9 cellular contexts compared by ENCODE assay signal in genomic region chr14:64507376-64508156, GRCh38. TPM values are rescaled to one million over a fixed set of nuclear protein-coding genes. Genes with fewer than 3 reads are reported as not detected.
A peak's percentile ranks its signal among the peaks of the same experiment; 100 is the strongest.
DNase-seq lines count a peak whose midpoint lies in the region; ATAC-seq and TF ChIP-seq lines count a peak whose summit lies in the region.
"Had no signal": no experiment of that assay in that cellular context is flagged by ENCODE, and none has a peak within 500 bp of the region (broad histone marks: within the 10 kb centered on the region; RNA-seq: fewer than 3 reads in every experiment).

No MANE protein-coding gene starts in this region.

- H3K36me3 Mint-ChIP-seq in activated T-helper 1 cell treated with anti-CD3 and anti-CD28 coated beads, Interleukin-12 subunit alpha, Interleukin-12 subunit beta, Interleukin-2, Interleukin-4 antibody, amounts not matched to agents 30 ng/mL and 10 ng/mL and 1 ng/mL, durations not matched to agents 14 hours and 24 hours and 36 hours (ENCODE audit: low read depth), result peaks cover 26% of the 10 kb centered on the region

- intact Hi-C loops in activated T-helper 1 cell treated with anti-CD3 and anti-CD28 coated beads, Interleukin-12 subunit alpha, Interleukin-12 subunit beta, Interleukin-2, Interleukin-4 antibody, amounts not matched to agents 30 ng/mL and 10 ng/mL and 1 ng/mL, durations not matched to agents 14 hours and 24 hours and 36 hours (cut with micrococcal nuclease), result loop anchor here (1.0 to 10.0 kb wide), 7 partner anchors 119 to 2000 kb away; partner anchors contain the start of genes GPHN, MTHFD1, PPP2R5E and WDR89
- intact Hi-C loops in esophagus muscularis mucosa (cut with DNase I), result loop anchor here (10.0 kb wide), 1 partner anchor 173 kb away; no protein-coding TSS in a partner anchor

- no peak for TF ChIP-seq EP300 in esophagus muscularis mucosa (IDR thresholded peaks at IDR 0.05)
- TF ChIP-seq EP300 in tibial nerve (IDR thresholded peaks at IDR 0.05), result no peak

- H3K36me3 ChIP-seq in esophagus muscularis mucosa, result no peaks in the 10 kb centered on the region
- H3K36me3 ChIP-seq in tibial nerve, result no peaks in the 10 kb centered on the region

- TF ChIP-seq POLR2A in esophagus muscularis mucosa (IDR thresholded peaks at IDR 0.05; ENCODE audit: low read depth) (no peak), tibial nerve (IDR thresholded peaks at IDR 0.05) (no peak)

- H3K27ac Mint-ChIP-seq in activated T-helper 1 cell treated with anti-CD3 and anti-CD28 coated beads, Interleukin-12 subunit alpha, Interleukin-12 subunit beta, Interleukin-2, Interleukin-4 antibody, amounts not matched to agents 30 ng/mL and 10 ng/mL and 1 ng/mL, durations not matched to agents 14 hours and 24 hours and 36 hours, result peak overlapping the region; percentile 99

- peak; percentile 25 for DNase-seq in stimulated activated CD4-positive, alpha-beta T cell treated with anti-CD3 and anti-CD28 coated beads, Interleukin-12 subunit alpha, Interleukin-12 subunit beta, amount 100 ng/mL, for 4 hours
- no peak for DNase-seq in stimulated activated CD4-positive, alpha-beta T cell treated with anti-CD3 and anti-CD28 coated beads, Interleukin-2, amount 100 ng/mL, for 48 hours
- no peak for DNase-seq in activated T-helper 1 cell treated with anti-CD3 and anti-CD28 coated beads, Interleukin-12 subunit alpha, Interleukin-12 subunit beta, Interleukin-2, Interleukin-4 antibody, amounts not matched to agents 30 ng/mL and 10 ng/mL and 1 ng/mL, durations not matched to agents 14 hours and 24 hours and 36 hours (ENCODE audit: low spot score)
- DNase-seq in kidney glomerular epithelial cell (lab: John Stamatoyannopoulos, UW), result peak; percentile 36
- no peak for DNase-seq in esophagus muscularis mucosa (ENCODE audit: extremely low spot score)
- DNase-seq in SIG-M5 treated with dmso at 0.1 percent for 504 hours (lab: John Stamatoyannopoulos, UW; ENCODE audit: unreplicated experiment), result no peak
- no peak for DNase-seq in tibial nerve (ENCODE audit: low spot score in 2 of 2)

- peak overlapping the region; percentile 97 for H3K4me3 Mint-ChIP-seq in activated T-helper 1 cell treated with anti-CD3 and anti-CD28 coated beads, Interleukin-12 subunit alpha, Interleukin-12 subunit beta, Interleukin-2, Interleukin-4 antibody, amounts not matched to agents 30 ng/mL and 10 ng/mL and 1 ng/mL, durations not matched to agents 14 hours and 24 hours and 36 hours

- H3K4me3 ChIP-seq in esophagus muscularis mucosa (no peak overlapping the region), tibial nerve (no peak overlapping the region)
- H3K4me3 ChIP-seq: lung had no signal

- no peak for ATAC-seq in GM18870 (IDR thresholded peaks at IDR 0.05; ENCODE audit: unreplicated experiment)

- H3K27ac ChIP-seq in esophagus muscularis mucosa (replicated peaks in 1 of 4) (peak overlapping the region in 2 of 4 donors; percentile 91 to 100), tibial nerve (peak overlapping the region in 2 of 4 donors; percentile 99 to 100)

- no peak for TF ChIP-seq CTCF in esophagus muscularis mucosa (IDR thresholded peaks at IDR 0.05)
- no peak for TF ChIP-seq CTCF in tibial nerve (IDR thresholded peaks at IDR 0.05)

- H3K27me3 Mint-ChIP-seq in activated T-helper 1 cell treated with anti-CD3 and anti-CD28 coated beads, Interleukin-12 subunit alpha, Interleukin-12 subunit beta, Interleukin-2, Interleukin-4 antibody, amounts not matched to agents 30 ng/mL and 10 ng/mL and 1 ng/mL, durations not matched to agents 14 hours and 24 hours and 36 hours (ENCODE audit: insufficient read depth), result peaks cover 2% of the 10 kb centered on the region

- H3K9me3 Mint-ChIP-seq in activated T-helper 1 cell treated with anti-CD3 and anti-CD28 coated beads, Interleukin-12 subunit alpha, Interleukin-12 subunit beta, Interleukin-2, Interleukin-4 antibody, amounts not matched to agents 30 ng/mL and 10 ng/mL and 1 ng/mL, durations not matched to agents 14 hours and 24 hours and 36 hours, result no peaks in the 10 kb centered on the region

- H3K4me1 ChIP-seq in esophagus muscularis mucosa (peaks cover 40 to 71% (median 67%) of the 10 kb centered on the region in 4 donors), tibial nerve (peaks cover 0 to 70% (median 31%) of the 10 kb centered on the region in 4 donors)

- WGBS in esophagus muscularis mucosa, result 78% methylated on average over 4 of the region's 4 CpGs
- WGBS in tibial nerve, 2 donors, result 72 to 73% methylated on average over 4 of the region's 4 CpGs

- no peaks in the 10 kb centered on the region for H3K9me3 ChIP-seq in esophagus muscularis mucosa
- no peaks in the 10 kb centered on the region for H3K9me3 ChIP-seq in tibial nerve

- H3K4me1 Mint-ChIP-seq in activated T-helper 1 cell treated with anti-CD3 and anti-CD28 coated beads, Interleukin-12 subunit alpha, Interleukin-12 subunit beta, Interleukin-2, Interleukin-4 antibody, amounts not matched to agents 30 ng/mL and 10 ng/mL and 1 ng/mL, durations not matched to agents 14 hours and 24 hours and 36 hours (ENCODE audit: low read depth), result peaks cover 73% of the 10 kb centered on the region

- H3K27me3 ChIP-seq in esophagus muscularis mucosa, result no peaks in the 10 kb centered on the region
- H3K27me3 ChIP-seq in tibial nerve, result no peaks in the 10 kb centered on the region

RNA-seq across cellular contexts. Expression of gene ZBTB1, which starts 3.0 kb away (rescaled TPM):
- total RNA-seq in activated T-helper 1 cell treated with anti-CD3 and anti-CD28 coated beads, Interleukin-12 subunit alpha, Interleukin-12 subunit beta, Interleukin-2, Interleukin-4 antibody, amounts not matched to agents 30 ng/mL and 10 ng/mL and 1 ng/mL, durations not matched to agents 14 hours and 24 hours and 36 hours, result 41.2 and 46.8 TPM in 2 replicates
- total RNA-seq in esophagus muscularis mucosa (10 to 100 TPM; 31.4 to 41.9 (median 35.3) TPM), tibial nerve (10 to 100 TPM; 46.5 to 66.9 (median 55.9) TPM)

RNA-seq across cellular contexts. Expression of gene ZBTB25, which starts 3.9 kb away (rescaled TPM):
- total RNA-seq in activated T-helper 1 cell treated with anti-CD3 and anti-CD28 coated beads, Interleukin-12 subunit alpha, Interleukin-12 subunit beta, Interleukin-2, Interleukin-4 antibody, amounts not matched to agents 30 ng/mL and 10 ng/mL and 1 ng/mL, durations not matched to agents 14 hours and 24 hours and 36 hours, result 18.6 and 19.6 TPM in 2 replicates
- total RNA-seq in esophagus muscularis mucosa, result 10 to 100 TPM in 2 of 4 donors, 1 to 10 TPM in 2; 7.3 to 13.3 (median 10.4) TPM
- total RNA-seq in tibial nerve, result 10 to 100 TPM; 14.9 to 26.4 (median 16.6) TPM

RNA-seq across cellular contexts. Expression of gene HSPA2, which starts 33.0 kb away (rescaled TPM):
- total RNA-seq in activated T-helper 1 cell treated with anti-CD3 and anti-CD28 coated beads, Interleukin-12 subunit alpha, Interleukin-12 subunit beta, Interleukin-2, Interleukin-4 antibody, amounts not matched to agents 30 ng/mL and 10 ng/mL and 1 ng/mL, durations not matched to agents 14 hours and 24 hours and 36 hours, result 11.2 and 11.6 TPM in 2 replicates
- total RNA-seq in esophagus muscularis mucosa (100 to 1,000 TPM; 196 to 334 (median 265) TPM), tibial nerve (100 to 1,000 TPM in 2 of 4 donors, 10 to 100 TPM in 2; 79.3 to 111 (median 98.9) TPM)

RNA-seq across cellular contexts. Expression of gene PPP1R36, which starts 42.2 kb away (rescaled TPM):
- not detected in 2 replicates for total RNA-seq in activated T-helper 1 cell treated with anti-CD3 and anti-CD28 coated beads, Interleukin-12 subunit alpha, Interleukin-12 subunit beta, Interleukin-2, Interleukin-4 antibody, amounts not matched to agents 30 ng/mL and 10 ng/mL and 1 ng/mL, durations not matched to agents 14 hours and 24 hours and 36 hours
- total RNA-seq in esophagus muscularis mucosa, result under 1 TPM in 3 of 4 donors, not detected in 1; 0.34 to 0.83 (median 0.71) TPM
- 1 to 10 TPM in 3 of 4 donors, under 1 TPM in 1; 0.59 to 7.6 (median 4.4) TPM for total RNA-seq in tibial nerve

RNA-seq across cellular contexts. Expression of gene AKAP5, which starts 42.3 kb away (rescaled TPM):
- total RNA-seq in activated T-helper 1 cell treated with anti-CD3 and anti-CD28 coated beads, Interleukin-12 subunit alpha, Interleukin-12 subunit beta, Interleukin-2, Interleukin-4 antibody, amounts not matched to agents 30 ng/mL and 10 ng/mL and 1 ng/mL, durations not matched to agents 14 hours and 24 hours and 36 hours, result 1.1 and 1.5 TPM in 2 replicates
- total RNA-seq in esophagus muscularis mucosa (1 to 10 TPM in 2 of 4 donors, under 1 TPM in 2; 0.45 to 2.1 (median 1.4) TPM), tibial nerve (under 1 TPM; 0.22 to 0.90 (median 0.50) TPM)

Comparison
In these comparisons a context has a peak if more than half of its experiments do, and no peak if none do; other contexts are left out.
1. DNase-seq: peak in stimulated activated CD4-positive, alpha-beta T cell treated with anti-CD3 and anti-CD28 coated beads, Interleukin-12 subunit alpha, Interleukin-12 subunit beta, amount 100 ng/mL, for 4 hours (single experiment) and kidney glomerular epithelial cell (single experiment); none in stimulated activated CD4-positive, alpha-beta T cell treated with anti-CD3 and anti-CD28 coated beads, Interleukin-2, amount 100 ng/mL, for 48 hours (0 of 2), activated T-helper 1 cell treated with anti-CD3 and anti-CD28 coated beads, Interleukin-12 subunit alpha, Interleukin-12 subunit beta, Interleukin-2, Interleukin-4 antibody, amounts not matched to agents 30 ng/mL and 10 ng/mL and 1 ng/mL, durations not matched to agents 14 hours and 24 hours and 36 hours (single experiment), esophagus muscularis mucosa (single experiment), SIG-M5 treated with dmso at 0.1 percent for 504 hours (single experiment) and tibial nerve (0 of 2).